ENCODE assay signal across 1 cellular context in the genomic region with DNA sequence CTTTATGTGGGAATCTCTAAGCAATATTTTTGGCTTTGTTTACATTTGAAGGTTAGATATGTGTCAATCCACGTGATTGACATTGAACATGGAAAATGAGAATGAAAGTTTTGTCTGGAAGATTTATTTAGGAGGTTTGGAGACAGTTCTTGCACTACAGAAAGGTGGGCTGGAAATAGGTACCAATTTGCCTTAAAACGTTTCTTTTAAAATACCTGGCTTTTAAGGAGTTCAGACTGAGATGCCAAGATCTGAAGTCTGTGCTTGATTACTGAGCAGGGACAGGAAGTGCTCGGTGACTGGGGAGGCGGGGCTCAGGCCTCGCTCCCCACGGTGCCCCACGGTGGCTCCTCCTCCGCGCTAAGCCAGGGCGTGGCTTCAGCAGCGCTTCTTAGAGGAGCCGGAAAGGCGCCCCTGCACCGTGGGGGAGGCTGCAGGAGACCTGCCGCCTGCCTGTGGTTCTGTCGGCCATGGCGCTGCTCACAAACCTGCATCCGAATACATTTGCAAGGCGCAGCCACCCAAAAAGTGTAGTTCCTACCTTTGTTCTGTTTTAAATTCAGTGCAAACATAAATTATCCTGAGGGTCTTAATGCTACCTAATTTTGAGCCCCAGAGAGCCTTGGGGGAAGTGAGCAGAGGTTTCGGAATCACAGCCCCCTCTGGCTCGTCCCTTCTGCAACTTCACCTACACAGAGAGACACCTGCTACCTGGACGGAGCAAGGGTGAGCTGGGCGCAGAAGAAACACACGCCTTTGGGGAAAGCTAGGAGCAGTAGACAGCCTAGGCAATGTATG.
TF ChIP-seq lines count a peak whose summit lies in the region.

No MANE protein-coding gene starts in this region.

TF ChIP-seq in Ishikawa, 13 proteins besides CTCF, POLR2A, EP300 and RAD21:
- TF ChIP-seq TCF12 (IDR thresholded peaks at IDR 0.05; ENCODE audit: low read depth) (no peak), ZBTB7A (IDR thresholded peaks at IDR 0.05; ENCODE audit: low read depth) (no peak), FOXM1 (IDR thresholded peaks at IDR 0.05; ENCODE audit: borderline replicate concordance, low read depth) (no peak), TEAD4 (IDR thresholded peaks at IDR 0.05) (no peak), CEBPB (IDR thresholded peaks at IDR 0.05) (no peak), YY1 (IDR thresholded peaks at IDR 0.05; ENCODE audit: low read depth) (peak; percentile 58; the same call in 1 of the 2 replicates)
- TF ChIP-seq, protein P1, sequence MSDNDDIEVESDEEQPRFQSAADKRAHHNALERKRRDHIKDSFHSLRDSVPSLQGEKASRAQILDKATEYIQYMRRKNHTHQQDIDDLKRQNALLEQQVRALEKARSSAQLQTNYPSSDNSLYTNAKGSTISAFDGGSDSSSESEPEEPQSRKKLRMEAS (IDR thresholded peaks at IDR 0.05): no peak; the same call in 1 of the 2 replicates
- TF ChIP-seq, protein P2, sequence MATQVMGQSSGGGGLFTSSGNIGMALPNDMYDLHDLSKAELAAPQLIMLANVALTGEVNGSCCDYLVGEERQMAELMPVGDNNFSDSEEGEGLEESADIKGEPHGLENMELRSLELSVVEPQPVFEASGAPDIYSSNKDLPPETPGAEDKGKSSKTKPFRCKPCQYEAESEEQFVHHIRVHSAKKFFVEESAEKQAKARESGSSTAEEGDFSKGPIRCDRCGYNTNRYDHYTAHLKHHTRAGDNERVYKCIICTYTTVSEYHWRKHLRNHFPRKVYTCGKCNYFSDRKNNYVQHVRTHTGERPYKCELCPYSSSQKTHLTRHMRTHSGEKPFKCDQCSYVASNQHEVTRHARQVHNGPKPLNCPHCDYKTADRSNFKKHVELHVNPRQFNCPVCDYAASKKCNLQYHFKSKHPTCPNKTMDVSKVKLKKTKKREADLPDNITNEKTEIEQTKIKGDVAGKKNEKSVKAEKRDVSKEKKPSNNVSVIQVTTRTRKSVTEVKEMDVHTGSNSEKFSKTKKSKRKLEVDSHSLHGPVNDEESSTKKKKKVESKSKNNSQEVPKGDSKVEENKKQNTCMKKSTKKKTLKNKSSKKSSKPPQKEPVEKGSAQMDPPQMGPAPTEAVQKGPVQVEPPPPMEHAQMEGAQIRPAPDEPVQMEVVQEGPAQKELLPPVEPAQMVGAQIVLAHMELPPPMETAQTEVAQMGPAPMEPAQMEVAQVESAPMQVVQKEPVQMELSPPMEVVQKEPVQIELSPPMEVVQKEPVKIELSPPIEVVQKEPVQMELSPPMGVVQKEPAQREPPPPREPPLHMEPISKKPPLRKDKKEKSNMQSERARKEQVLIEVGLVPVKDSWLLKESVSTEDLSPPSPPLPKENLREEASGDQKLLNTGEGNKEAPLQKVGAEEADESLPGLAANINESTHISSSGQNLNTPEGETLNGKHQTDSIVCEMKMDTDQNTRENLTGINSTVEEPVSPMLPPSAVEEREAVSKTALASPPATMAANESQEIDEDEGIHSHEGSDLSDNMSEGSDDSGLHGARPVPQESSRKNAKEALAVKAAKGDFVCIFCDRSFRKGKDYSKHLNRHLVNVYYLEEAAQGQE (IDR thresholded peaks at IDR 0.05; ENCODE audit: low read depth): no peak
